In genomic region chr18:49016648-49017539, GRCh38 we compare ENCODE assay signal across 9 cellular contexts.
DNase-seq lines count a peak whose midpoint lies in the region; ATAC-seq, FAIRE-seq and TF ChIP-seq lines count a peak whose summit lies in the region.
"Had no signal": no experiment of that assay in that cellular context is flagged by ENCODE, and none has a peak within 500 bp of the region (broad histone marks: within the 10 kb centered on the region; RNA-seq: fewer than 3 reads in every experiment).

No MANE protein-coding gene starts in this region.

- H4K8ac ChIP-seq in H1 (ENCODE audit: extremely low read depth, insufficient read depth, low read length) (peak overlapping the region; percentile 83), neuronal stem cell (ENCODE audit: low read depth, low read length) (peak overlapping the region; percentile 93)

- H3K4me3 Mint-ChIP-seq in Calu3 (ENCODE audit: low read depth, unreplicated experiment) = peak overlapping the region; percentile 33
- no peak overlapping the region for H3K4me3 Mint-ChIP-seq in T-helper 2 cell treated with Interferon-gamma antibody and Interleukin-4, amounts not matched to agents 5 μg/mL and 100 μg/mL, for 36 hours

- H3K4me2 ChIP-seq in H1 (ENCODE audit: insufficient read depth in 1 of 2, low read depth in 2 of 2, low read length in 2 of 2) = no peak overlapping the region; a peak in 1 of 4 replicates
- peak overlapping the region; percentile 4 for H3K4me2 ChIP-seq in neuronal stem cell (ENCODE audit: insufficient read depth, low read length, poor library complexity, severe bottlenecking)

- H3K27me3 Mint-ChIP-seq in Calu3 (ENCODE audit: unreplicated experiment) = no peaks in the 10 kb centered on the region
- H3K27me3 Mint-ChIP-seq in T-helper 2 cell treated with Interferon-gamma antibody and Interleukin-4, amounts not matched to agents 5 μg/mL and 100 μg/mL, for 36 hours (ENCODE audit: low read depth) = no peaks in the 10 kb centered on the region

- ATAC-seq in GM18861 (IDR thresholded peaks at IDR 0.05; ENCODE audit: unreplicated experiment) = no peak
- ATAC-seq: gastrocnemius medialis had no signal

- no peak overlapping the region for H3K56ac ChIP-seq in H1 (replicated peaks; ENCODE audit: insufficient read length, low read depth, low read length)

- H3K27ac ChIP-seq in H1 (ENCODE audit: low read depth, low read length) (no peak overlapping the region), neuronal stem cell (replicated peaks; ENCODE audit: low read length) (no peak overlapping the region)
- H3K27ac ChIP-seq: gastrocnemius medialis had no signal

- no peak for FAIRE-seq in H1 (lab: Jason Lieb, UNC)

- H3K14ac ChIP-seq in H1 (ENCODE audit: insufficient read length) (no peak overlapping the region), neuronal stem cell (ENCODE audit: low read length) (peak overlapping the region; percentile 71)

- H2AFZ ChIP-seq in H1 (ENCODE audit: low read length) = 0 out of 2 replicates have a peak overlapping the region, but pooled peaks have one; percentile 30
- H2AFZ ChIP-seq in neuronal stem cell (ENCODE audit: low read length) = peak overlapping the region; percentile 78

- peaks cover 25% of the 10 kb centered on the region for H3K36me3 Mint-ChIP-seq in Calu3 (ENCODE audit: insufficient read depth, unreplicated experiment)
- no peaks in the 10 kb centered on the region for H3K36me3 Mint-ChIP-seq in T-helper 2 cell treated with Interferon-gamma antibody and Interleukin-4, amounts not matched to agents 5 μg/mL and 100 μg/mL, for 36 hours (ENCODE audit: low read depth)

- no peak overlapping the region for H2BK120ac ChIP-seq in H1 (replicated peaks; ENCODE audit: low read depth, low read length)
- H2BK120ac ChIP-seq in neuronal stem cell (ENCODE audit: low read depth, low read length) = peak overlapping the region; percentile 96

- no peak for TF ChIP-seq EP300 in H1 (IDR thresholded peaks at IDR 0.05; ENCODE audit: borderline replicate concordance in 1 of 2, low read depth in 2 of 2, low read length in 2 of 2)

- POLR2A ChIA-PET in H1 (lab: Charles Lee; ENCODE audit: partially characterized antibody) = interaction anchor here (1.0 to 1.5 kb wide), 2 partner anchors 10 to 64 kb away, joined by 3 read pairs; no protein-coding TSS in a partner anchor

- no peak for TF ChIP-seq POLR2A in H1 (IDR thresholded peaks at IDR 0.05; ENCODE audit: control extremely low read depth in 1 of 2, low read depth in 2 of 2, low read length in 2 of 2)

- no peak overlapping the region for H3K9ac ChIP-seq in H1 (replicated peaks in 1 of 4; ENCODE audit: extremely low read depth in 1 of 4, low read depth in 3 of 4, low read length in 3 of 4)
- peak overlapping the region; percentile 60 for H3K9ac ChIP-seq in neuronal stem cell (ENCODE audit: low read depth, low read length, poor library complexity)

- H3K18ac ChIP-seq in H1 (ENCODE audit: extremely low read depth, low read length) = peak overlapping the region; percentile 90
- H3K18ac ChIP-seq in neuronal stem cell (ENCODE audit: low read length) = peak overlapping the region; percentile 98

- peak overlapping the region; percentile 82 for H3K27ac Mint-ChIP-seq in Calu3 (ENCODE audit: unreplicated experiment)
- no peak overlapping the region for H3K27ac Mint-ChIP-seq in T-helper 2 cell treated with Interferon-gamma antibody and Interleukin-4, amounts not matched to agents 5 μg/mL and 100 μg/mL, for 36 hours

- CTCF ChIA-PET in Calu3 (lab: Charles Lee) = interaction anchor here (0.6 to 1.3 kb wide), 5 partner anchors 10 to 435 kb away, joined by 3 to 8 read pairs (median 4); no protein-coding TSS in a partner anchor
- CTCF ChIA-PET in H1 (lab: Charles Lee; ENCODE audit: partially characterized antibody) = interaction anchor here (0.6 to 2.8 kb wide), 11 partner anchors 11 to 619 kb away, joined by 3 to 12 read pairs (median 3); no protein-coding TSS in a partner anchor

- TF ChIP-seq CTCF in Calu3 (IDR thresholded peaks at IDR 0.05; ENCODE audit: unreplicated experiment) = no peak
- TF ChIP-seq CTCF in H1 (IDR thresholded peaks at IDR 0.05; ENCODE audit: control extremely low read depth in 1 of 3, insufficient read depth in 1 of 3, low read depth in 1 of 3, low read length in 3 of 3) = no peak

- peak overlapping the region; percentile 81 for H4K91ac ChIP-seq in H1 (replicated peaks; ENCODE audit: insufficient read length, low read length)
- peak overlapping the region; percentile 53 for H4K91ac ChIP-seq in neuronal stem cell (ENCODE audit: low read depth, low read length, poor library complexity)

- peaks cover 4% of the 10 kb centered on the region; the same call in 1 of the 2 replicates for H3K79me1 ChIP-seq in H1 (ENCODE audit: low read depth, low read length)
- H3K79me1 ChIP-seq in neuronal stem cell (ENCODE audit: low read depth, low read length) = no peaks in the 10 kb centered on the region

- H2BK20ac ChIP-seq in H1 (ENCODE audit: low read length) = peak overlapping the region; percentile 86; the same call in 1 of the 2 replicates

- no TSS peak for BruUV-seq in Calu3 (replicated peaks; lab: Mats Ljungman, UMichigan)

- peaks cover 0 to 17% (median 14%) of the 10 kb centered on the region in 4 experiments; a peak in 6 of 7 replicates for H3K4me1 ChIP-seq in H1 (replicated peaks in 1 of 4; ENCODE audit: control insufficient read depth in 3 of 4, insufficient read depth in 4 of 4, low read length in 3 of 4)
- peaks cover 9 to 16% of the 10 kb centered on the region in 2 donors for H3K4me1 ChIP-seq in neuronal stem cell (ENCODE audit: control insufficient read depth in 2 of 2, insufficient read depth in 1 of 2, low read depth in 1 of 2, low read length in 2 of 2)
- H3K4me1 ChIP-seq: gastrocnemius medialis had no signal

- no peaks in the 10 kb centered on the region for H3K9me3 Mint-ChIP-seq in Calu3 (ENCODE audit: low read depth, unreplicated experiment)
- no peaks in the 10 kb centered on the region for H3K9me3 Mint-ChIP-seq in T-helper 2 cell treated with Interferon-gamma antibody and Interleukin-4, amounts not matched to agents 5 μg/mL and 100 μg/mL, for 36 hours

- H2BK5ac ChIP-seq in H1 (ENCODE audit: low read depth, low read length) (peak overlapping the region; percentile 87; the same call in 1 of the 2 replicates), neuronal stem cell (ENCODE audit: low read length) (no peak overlapping the region)

- H2BK12ac ChIP-seq in H1 (ENCODE audit: low read depth, low read length) = peak overlapping the region; percentile 100
- peak overlapping the region; percentile 99 for H2BK12ac ChIP-seq in neuronal stem cell (ENCODE audit: low read length)

- H3K23ac ChIP-seq in H1 (ENCODE audit: insufficient read length) (no peak overlapping the region), neuronal stem cell (ENCODE audit: low read depth, low read length, poor library complexity) (peak overlapping the region; percentile 55)

- no peaks in the 10 kb centered on the region; a peak in 1 of 8 replicates for H3K36me3 ChIP-seq in H1 (ENCODE audit: control insufficient read depth in 2 of 4, insufficient read depth in 4 of 4, low read length in 3 of 4)
- H3K36me3 ChIP-seq in neuronal stem cell (replicated peaks in 1 of 2; ENCODE audit: control insufficient read depth in 2 of 2, insufficient read depth in 2 of 2, low read length in 2 of 2) = no peaks in the 10 kb centered on the region
- H3K36me3 ChIP-seq: gastrocnemius medialis had no signal

- DNase-seq in Calu3 (peak; percentile 86), M059J (ENCODE audit: low read depth) (peak; percentile 96), H1 (ENCODE audit: low read depth in 1 of 2, low spot score in 2 of 2) (peak; percentile 54 to 67), neuronal stem cell (ENCODE audit: low spot score) (peak; percentile 40), inferior parietal cortex (ENCODE audit: extremely low spot score) (no peak), anterior cingulate cortex (lab: John Stamatoyannopoulos, UW) (no peak)
- no peak for DNase-seq in T-helper 2 cell treated with Interferon-gamma antibody and Interleukin-4, amounts not matched to agents 5 μg/mL and 100 μg/mL, for 36 hours (ENCODE audit: low spot score)
- DNase-seq: gastrocnemius medialis had no signal

- H3K23me2 ChIP-seq in H1 (ENCODE audit: low read depth, low read length) = peaks cover 6% of the 10 kb centered on the region

- H3K4me3 ChIP-seq in H1 (ENCODE audit: extremely low read depth in 1 of 4, insufficient read depth in 2 of 4, low read depth in 3 of 4, low read length in 4 of 4) = no peak overlapping the region
- no peak overlapping the region for H3K4me3 ChIP-seq in neuronal stem cell (ENCODE audit: low read length in 2 of 2)
- H3K4me3 ChIP-seq: gastrocnemius medialis had no signal

- H2BK15ac ChIP-seq in H1 (ENCODE audit: low read length) (peak overlapping the region; percentile 95; the same call in 1 of the 2 replicates), neuronal stem cell (ENCODE audit: low read length) (peak overlapping the region; percentile 99)

- H3K4me1 Mint-ChIP-seq in Calu3 (ENCODE audit: low read depth, unreplicated experiment) = peaks cover 14% of the 10 kb centered on the region
- no peaks in the 10 kb centered on the region for H3K4me1 Mint-ChIP-seq in T-helper 2 cell treated with Interferon-gamma antibody and Interleukin-4, amounts not matched to agents 5 μg/mL and 100 μg/mL, for 36 hours (ENCODE audit: low read depth)

- intact Hi-C loops in Calu3 (cut with micrococcal nuclease; ENCODE audit: unreplicated experiment) = loop anchor here (2.0 kb wide), 1 partner anchor 18 kb away; no protein-coding TSS in a partner anchor

- no peak overlapping the region for H4K5ac ChIP-seq in H1 (ENCODE audit: insufficient read length, low read depth, low read length)

- H2AK5ac ChIP-seq in H1 (ENCODE audit: low read depth, low read length) (peak overlapping the region; percentile 65; the same call in 1 of the 2 replicates), neuronal stem cell (ENCODE audit: low read depth, low read length) (peak overlapping the region; percentile 90)

- H3K9me3 ChIP-seq in H1 (ENCODE audit: insufficient read depth in 2 of 2, low read depth in 1 of 2, low read length in 1 of 2) (no peaks in the 10 kb centered on the region), neuronal stem cell (replicated peaks in 1 of 2; ENCODE audit: control insufficient read depth in 2 of 2, insufficient read depth in 1 of 2, low read depth in 1 of 2, low read length in 2 of 2) (peaks cover 0 to 6% of the 10 kb centered on the region in 2 donors)
- H3K9me3 ChIP-seq: gastrocnemius medialis had no signal

- no peaks in the 10 kb centered on the region for H3K79me2 ChIP-seq in H1 (ENCODE audit: control insufficient read depth in 1 of 2, insufficient read depth in 2 of 2, low read length in 2 of 2)

- 76% methylated on average over 17 of the region's 21 CpGs; no CpG with 5 or more reads in 1 of the 2 experiments for WGBS in H1 (ENCODE audit: extremely low coverage in 1 of 2, insufficient coverage in 1 of 2, insufficient read length in 1 of 2, insufficient replicate concordance in 2 of 2, low coverage in 1 of 2, low lambda C conversion rate in 2 of 2, missing lambda C conversion rate in 1 of 2), 2 experiments
- WGBS in neuronal stem cell (ENCODE audit: extremely low coverage in 2 of 2, insufficient read length in 2 of 2, insufficient replicate concordance in 1 of 2), 2 donors = no CpG with 5 or more reads among the region's 21 CpGs

- H3K27me3 ChIP-seq in H1 (replicated peaks in 1 of 4; ENCODE audit: control insufficient read depth in 3 of 4, extremely low read depth in 1 of 4, insufficient read depth in 3 of 4, low read length in 3 of 4) (no peaks in the 10 kb centered on the region; a peak in 1 of 7 replicates), neuronal stem cell (ENCODE audit: control insufficient read depth in 3 of 3, insufficient read depth in 3 of 3, low read depth in 1 of 3, low read length in 3 of 3) (peaks cover 0 to 8% (median 2%) of the 10 kb centered on the region in 3 experiments)
- H3K27me3 ChIP-seq: gastrocnemius medialis had no signal

- H4K20me1 ChIP-seq in H1 (replicated peaks in 1 of 2; ENCODE audit: control insufficient read depth in 1 of 2, insufficient read depth in 2 of 2, low read length in 2 of 2) = peaks cover 0 to 5% of the 10 kb centered on the region in 2 experiments

- H3K4ac ChIP-seq in H1 (replicated peaks; ENCODE audit: insufficient read length, low read depth, low read length) = peak overlapping the region; percentile 81
- H3K4ac ChIP-seq in neuronal stem cell (ENCODE audit: low read length) = no peak overlapping the region

- TF ChIP-seq RAD21 in H1 (IDR thresholded peaks at IDR 0.05 in 1 of 2, conservative IDR thresholded peaks at IDR 0.05 in 1 of 2; ENCODE audit: low read depth in 2 of 2, low read length in 2 of 2) = no peak

Comparison
In these comparisons a context has a peak if more than half of its experiments do, and no peak if none do; other contexts are left out.
1. DNase-seq: peak in Calu3 (single experiment), M059J (single experiment), H1 (2 of 2) and neuronal stem cell (single experiment); none in T-helper 2 cell treated with Interferon-gamma antibody and Interleukin-4, amounts not matched to agents 5 μg/mL and 100 μg/mL, for 36 hours (single experiment), inferior parietal cortex (single experiment) and anterior cingulate cortex (0 of 58).